ENCODE assay signal across 23 cellular contexts in the genomic region with DNA sequence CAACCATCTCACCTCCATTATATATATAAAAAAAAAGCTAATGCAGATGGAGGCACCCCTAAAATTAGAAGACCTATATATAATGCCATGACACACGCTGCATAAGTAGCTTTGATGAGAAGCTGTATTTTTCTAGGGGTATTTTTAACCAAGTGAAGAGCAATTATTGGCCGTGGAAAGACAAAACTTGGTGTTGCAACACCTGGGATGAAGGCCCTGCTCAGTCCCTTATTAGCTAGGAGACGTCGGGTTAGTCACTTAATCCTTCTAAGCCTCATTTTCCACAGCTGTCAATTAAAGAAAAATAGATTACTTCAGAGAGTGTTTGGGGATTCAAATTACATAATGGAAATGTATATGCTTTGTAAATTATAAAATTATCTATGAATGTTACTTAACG.
DNase-seq lines count a peak whose midpoint lies in the region; ATAC-seq, FAIRE-seq and TF ChIP-seq lines count a peak whose summit lies in the region.
"Had no signal": no experiment of that assay in that cellular context is flagged by ENCODE, and none has a peak within 500 bp of the region (broad histone marks: within the 10 kb centered on the region; RNA-seq: fewer than 3 reads in every experiment).

No MANE protein-coding gene starts in this region.

- H3K4me1 ChIP-seq in gastrocnemius medialis, result peaks cover 22 to 33% of the 10 kb centered on the region in 2 donors
- H3K4me1 ChIP-seq: BE2C had no signal

- peak; percentile 60 to 64 for ATAC-seq in gastrocnemius medialis
- ATAC-seq in HG03439 (IDR thresholded peaks at IDR 0.05; ENCODE audit: unreplicated experiment), result no peak
- ATAC-seq: HCT116 had no signal

- H3K27ac ChIP-seq in WERI-Rb-1 (peak overlapping the region; percentile 61), gastrocnemius medialis (peak overlapping the region; percentile 30 to 79 (median 72))
- H3K27ac ChIP-seq: HL-60 had no signal

- TF ChIP-seq POLR2A in gastrocnemius medialis (IDR thresholded peaks at IDR 0.05), result no peak

- intact Hi-C loops in gastrocnemius medialis (cut with DNase I; ENCODE audit: low total_unique reads), result loop anchor here (5.0 kb wide), 1 partner anchor 43 kb away; no protein-coding TSS in a partner anchor

- H3K9me3 ChIP-seq in WERI-Rb-1 (ENCODE audit: severe bottlenecking), result peaks cover 3% of the 10 kb centered on the region
- H3K9me3 ChIP-seq in gastrocnemius medialis, result no peaks in the 10 kb centered on the region
- H3K9me3 ChIP-seq: BE2C had no signal

- no peaks in the 10 kb centered on the region for H3K27me3 ChIP-seq in WERI-Rb-1 (ENCODE audit: insufficient read depth, low read depth, severe bottlenecking)
- H3K27me3 ChIP-seq in gastrocnemius medialis, result no peaks in the 10 kb centered on the region
- H3K27me3 ChIP-seq: BE2C had no signal

- in situ Hi-C loops in gastrocnemius medialis (cut with MboI; ENCODE audit: low sequenced_read_pairs in 4 of 4), result no loop called here

- DNase-seq in D721Med (ENCODE audit: insufficient read length, low spot score), result peak; percentile 34
- peak; percentile 78 for DNase-seq in NCI-H524 treated with DMSO at 0.1 percent for 48 hours (lab: John Stamatoyannopoulos, UW)
- DNase-seq in WERI-Rb-1, result peak; percentile 56
- DNase-seq in gastrocnemius medialis, result peak in 1 of 2 donors; percentile 26
- no peak for DNase-seq in GM10266 (ENCODE audit: extremely low spot score)
- no peak for DNase-seq in RKO (ENCODE audit: low spot score)
- DNase-seq in activated CD4-positive, alpha-beta T cell treated with anti-CD3 and anti-CD28 coated beads, Interleukin-2, amount 50 U/mL, for 48 hours, result no peak
- DNase-seq: BE2C; C1 segment of cervical spinal cord; CD4-positive, CD25-positive, alpha-beta regulatory T cell; CD8-positive, alpha-beta memory T cell; COR-L47; DMS153; DMS79; GDM1; GOT3; H7; HFFc6; IMR-90; KBM-7 had no signal

- peak; percentile 75 for FAIRE-seq in D721Med (lab: Jason Lieb, UNC)

- H3K36me3 ChIP-seq in WERI-Rb-1, result no peaks in the 10 kb centered on the region
- no peaks in the 10 kb centered on the region for H3K36me3 ChIP-seq in gastrocnemius medialis
- H3K36me3 ChIP-seq: BE2C had no signal

- TF ChIP-seq CTCF in D721Med (IDR thresholded peaks at IDR 0.05; ENCODE audit: insufficient read depth, missing control alignments) (no peak), WERI-Rb-1 (IDR thresholded peaks at IDR 0.05; ENCODE audit: low read depth, low read length) (no peak), gastrocnemius medialis (IDR thresholded peaks at IDR 0.05 in 4 of 5, conservative IDR thresholded peaks at IDR 0.05 in 1 of 5) (no peak), GM10266 (IDR thresholded peaks at IDR 0.05; ENCODE audit: control insufficient read depth, insufficient read depth, low read depth, missing control alignments) (no peak)

- H3K4me3 ChIP-seq in WERI-Rb-1 (ENCODE audit: low read depth, low read length) (no peak overlapping the region), gastrocnemius medialis (no peak overlapping the region)

Comparison
In these comparisons a context has a peak if more than half of its experiments do, and no peak if none do; other contexts are left out.
1. DNase-seq: peak in D721Med (single experiment), NCI-H524 treated with DMSO at 0.1 percent for 48 hours (single experiment) and WERI-Rb-1 (single experiment); none in GM10266 (single experiment), RKO (single experiment) and activated CD4-positive, alpha-beta T cell treated with anti-CD3 and anti-CD28 coated beads, Interleukin-2, amount 50 U/mL, for 48 hours (0 of 2).